In the genomic region with DNA sequence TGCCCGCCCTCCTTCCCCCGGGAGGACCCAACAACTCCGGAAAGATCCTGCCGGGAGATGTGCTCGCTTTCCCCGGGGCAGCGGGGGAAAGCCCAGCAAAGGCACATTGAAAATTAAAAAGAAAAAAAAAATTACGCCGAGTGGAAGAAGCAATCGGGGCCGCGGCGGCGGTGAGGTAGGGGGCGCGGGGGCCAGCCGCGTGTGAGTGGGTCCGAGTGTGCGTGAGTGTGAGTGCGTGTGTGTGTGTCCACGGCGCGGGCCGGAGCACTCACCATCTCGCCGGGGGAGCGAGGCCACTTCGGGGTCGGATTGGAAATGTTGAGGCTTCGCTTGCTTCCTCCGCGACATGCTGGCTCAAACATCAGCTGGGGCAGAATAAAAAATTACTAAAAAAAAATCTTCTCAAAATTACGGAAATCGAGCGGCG, we compare ENCODE assay signal across 9 cellular contexts. TPM values are rescaled to one million over a fixed set of nuclear protein-coding genes. Genes with fewer than 3 reads are reported as not detected.
DNase-seq lines count a peak whose midpoint lies in the region; ATAC-seq and TF ChIP-seq lines count a peak whose summit lies in the region.
"Had no signal": no experiment of that assay in that cellular context is flagged by ENCODE, and none has a peak within 500 bp of the region (broad histone marks: within the 10 kb centered on the region; RNA-seq: fewer than 3 reads in every experiment).

A gene (minus strand): TSS at position 377 of the 427 bp plus-strand sequence. CDS start 29 bp downstream, at position 348.

- no peak within 1 kb of the TSS for H3K4me3 Mint-ChIP-seq in activated T-helper 2 cell treated with anti-CD3 and anti-CD28 coated beads, Interferon-gamma antibody, Interleukin-2, Interleukin-4, amounts not matched to agents 10 μg/mL and 5 μg/mL and 100 μg/mL, durations not matched to agents 14 hours and 24 hours and 36 hours (ENCODE audit: low read depth)

- no peak within 1 kb of the TSS for H3K27ac ChIP-seq in gastrocnemius medialis
- H3K27ac ChIP-seq: HL-60 had no signal

- TF ChIP-seq POLR2A in gastrocnemius medialis (IDR thresholded peaks at IDR 0.05), result no peak

- DNase-seq in ELR (ENCODE audit: low read depth) (peak; percentile 37), gastrocnemius medialis (no peak), ureter (ENCODE audit: low spot score) (no peak), NCI-H446 (lab: John Stamatoyannopoulos, UW) (no peak)
- DNase-seq in activated T-helper 2 cell treated with anti-CD3 and anti-CD28 coated beads, Interferon-gamma antibody, Interleukin-2, Interleukin-4, amounts not matched to agents 10 μg/mL and 5 μg/mL and 100 μg/mL, durations not matched to agents 14 hours and 24 hours and 36 hours (ENCODE audit: low spot score), result no peak

- ATAC-seq in gastrocnemius medialis (no peak), GM18870 (IDR thresholded peaks at IDR 0.05; ENCODE audit: unreplicated experiment) (no peak), HG03520 (IDR thresholded peaks at IDR 0.05; ENCODE audit: unreplicated experiment) (no peak)

- no peaks in the 10 kb centered on the region for H3K9me3 Mint-ChIP-seq in activated T-helper 2 cell treated with anti-CD3 and anti-CD28 coated beads, Interferon-gamma antibody, Interleukin-2, Interleukin-4, amounts not matched to agents 10 μg/mL and 5 μg/mL and 100 μg/mL, durations not matched to agents 14 hours and 24 hours and 36 hours

- H3K9me3 ChIP-seq in iPS-18c (ENCODE audit: control insufficient read depth, insufficient read depth, low read length), result peaks cover 2% of the 10 kb centered on the region
- H3K9me3 ChIP-seq in gastrocnemius medialis, result peaks cover 0 to 8% (median 0%) of the 10 kb centered on the region in 3 donors

- H3K36me3 ChIP-seq in gastrocnemius medialis, result no peaks in the 10 kb centered on the region

- peaks cover 10 to 15% of the 10 kb centered on the region in 2 donors for H3K4me1 ChIP-seq in gastrocnemius medialis

- peaks cover 6% of the 10 kb centered on the region for H3K36me3 Mint-ChIP-seq in activated T-helper 2 cell treated with anti-CD3 and anti-CD28 coated beads, Interferon-gamma antibody, Interleukin-2, Interleukin-4, amounts not matched to agents 10 μg/mL and 5 μg/mL and 100 μg/mL, durations not matched to agents 14 hours and 24 hours and 36 hours (ENCODE audit: low read depth)

- TF ChIP-seq CTCF in gastrocnemius medialis (IDR thresholded peaks at IDR 0.05 in 4 of 5, conservative IDR thresholded peaks at IDR 0.05 in 1 of 5), result no peak

- no peaks in the 10 kb centered on the region for H3K4me1 Mint-ChIP-seq in activated T-helper 2 cell treated with anti-CD3 and anti-CD28 coated beads, Interferon-gamma antibody, Interleukin-2, Interleukin-4, amounts not matched to agents 10 μg/mL and 5 μg/mL and 100 μg/mL, durations not matched to agents 14 hours and 24 hours and 36 hours (ENCODE audit: low read depth)

- H3K27me3 ChIP-seq in gastrocnemius medialis, result peaks cover 73 to 80% (median 80%) of the 10 kb centered on the region in 3 donors

- intact Hi-C loops in activated T-helper 2 cell treated with anti-CD3 and anti-CD28 coated beads, Interferon-gamma antibody, Interleukin-2, Interleukin-4, amounts not matched to agents 10 μg/mL and 5 μg/mL and 100 μg/mL, durations not matched to agents 14 hours and 24 hours and 36 hours (cut with micrococcal nuclease), result loop anchor here (5.0 to 10.0 kb wide), 3 partner anchors 614 to 1874 kb away; a partner anchor contains a TSS
- intact Hi-C loops in gastrocnemius medialis (cut with DNase I; ENCODE audit: low total_unique reads), result no loop called here

- peaks cover 68% of the 10 kb centered on the region for H3K27me3 Mint-ChIP-seq in activated T-helper 2 cell treated with anti-CD3 and anti-CD28 coated beads, Interferon-gamma antibody, Interleukin-2, Interleukin-4, amounts not matched to agents 10 μg/mL and 5 μg/mL and 100 μg/mL, durations not matched to agents 14 hours and 24 hours and 36 hours (ENCODE audit: low read depth)

- in situ Hi-C loops in gastrocnemius medialis (cut with MboI; ENCODE audit: low sequenced_read_pairs in 4 of 4), result no loop called here

- H3K4me3 ChIP-seq in iPS-18c (ENCODE audit: insufficient read depth, low read depth, low read length), result peak within 1 kb of the TSS; percentile 92
- peak within 1 kb of the TSS; percentile 40 to 52 (median 49) for H3K4me3 ChIP-seq in gastrocnemius medialis

- H3K27ac Mint-ChIP-seq in activated T-helper 2 cell treated with anti-CD3 and anti-CD28 coated beads, Interferon-gamma antibody, Interleukin-2, Interleukin-4, amounts not matched to agents 10 μg/mL and 5 μg/mL and 100 μg/mL, durations not matched to agents 14 hours and 24 hours and 36 hours, result peak within 1 kb of the TSS; percentile 58

RNA-seq across cellular contexts. Expression of the gene that starts here (rescaled TPM):
- total RNA-seq in activated T-helper 2 cell treated with anti-CD3 and anti-CD28 coated beads, Interferon-gamma antibody, Interleukin-2, Interleukin-4, amounts not matched to agents 10 μg/mL and 5 μg/mL and 100 μg/mL, durations not matched to agents 14 hours and 24 hours and 36 hours, result not detected in 2 replicates
- total RNA-seq in gastrocnemius medialis, result under 1 TPM in 3 of 4 donors, not detected in 1; 0.07 to 0.15 (median 0.11) TPM
- total RNA-seq in ureter, result 4.4 TPM
